ENCODE assay signal across 10 cellular contexts in genomic region chr11:125457814-125458343, GRCh38. TPM values are rescaled to one million over a fixed set of nuclear protein-coding genes. Genes with fewer than 3 reads are reported as not detected.
DNase-seq lines count a peak whose midpoint lies in the region; ATAC-seq and TF ChIP-seq lines count a peak whose summit lies in the region.
"Had no signal": no experiment of that assay in that cellular context is flagged by ENCODE, and none has a peak within 500 bp of the region (broad histone marks: within the 10 kb centered on the region; RNA-seq: fewer than 3 reads in every experiment).

No MANE protein-coding gene starts in this region.

- peak; percentile 20 for DNase-seq in RPMI8226
- peak; percentile 58 for DNase-seq in fibroblast of mammary gland (ENCODE audit: low read depth)
- peak; percentile 61 to 81 for DNase-seq in tibial artery
- no peak for DNase-seq in DMS 273 (lab: John Stamatoyannopoulos, UW; ENCODE audit: unreplicated experiment)
- no peak for DNase-seq in activated naive CD4-positive, alpha-beta T cell treated with anti-CD3 and anti-CD28 coated beads, Interleukin-2, amount 50 U/mL, for 72 hours (ENCODE audit: low spot score in 2 of 2)
- DNase-seq: activated CD4-positive, alpha-beta T cell treated with anti-CD3 and anti-CD28 coated beads for 1 hour had no signal

- no peaks in the 10 kb centered on the region for H3K27me3 ChIP-seq in tibial artery

- peak overlapping the region; percentile 75 for H3K27ac ChIP-seq in mesodermal cell (ENCODE audit: low read depth, low read length, severe bottlenecking)
- peak overlapping the region; percentile 53 to 75 for H3K27ac ChIP-seq in tibial artery

- H3K4me3 ChIP-seq in fibroblast of mammary gland (ENCODE audit: control insufficient read depth, low read depth, low read length): no peak overlapping the region
- no peak overlapping the region for H3K4me3 ChIP-seq in mesodermal cell (ENCODE audit: extremely low read depth, insufficient read depth, low read length, poor library complexity, severe bottlenecking)
- H3K4me3 ChIP-seq in tibial artery: no peak overlapping the region

- no peaks in the 10 kb centered on the region for H3K9me3 ChIP-seq in mesodermal cell (ENCODE audit: control insufficient read depth, low read length)
- H3K9me3 ChIP-seq in tibial artery: no peaks in the 10 kb centered on the region

- H3K9me3 Mint-ChIP-seq in activated naive CD4-positive, alpha-beta T cell treated with anti-CD3 and anti-CD28 coated beads, Interleukin-2, amount 50 U/mL, for 72 hours: no peaks in the 10 kb centered on the region
- H3K9me3 Mint-ChIP-seq: central memory CD8-positive, alpha-beta T cell had no signal

- intact Hi-C loops in tibial artery (cut with DNase I; ENCODE audit: low total_unique reads): no loop called here

- WGBS in mesodermal cell (ENCODE audit: insufficient coverage in 2 of 2), 2 experiments: 50 to 57% methylated on average over 12 of the region's 12 CpGs

- no peak overlapping the region for H3K27ac Mint-ChIP-seq in activated naive CD4-positive, alpha-beta T cell treated with anti-CD3 and anti-CD28 coated beads, Interleukin-2, amount 50 U/mL, for 72 hours

- no peak for ATAC-seq in HG03097 (IDR thresholded peaks at IDR 0.05; ENCODE audit: low FRiP score, unreplicated experiment)
- no peak for ATAC-seq in activated naive CD4-positive, alpha-beta T cell treated with anti-CD3 and anti-CD28 coated beads, Interleukin-2, amount 50 U/mL, for 72 hours
- ATAC-seq in HG03342 (IDR thresholded peaks at IDR 0.05; ENCODE audit: unreplicated experiment): no peak

- peaks cover 5% of the 10 kb centered on the region for H3K36me3 ChIP-seq in mesodermal cell (ENCODE audit: control insufficient read depth, insufficient read depth, low read length)
- H3K36me3 ChIP-seq in tibial artery: peaks cover 0 to 11% (median 0%) of the 10 kb centered on the region in 3 donors

- H3K36me3 Mint-ChIP-seq in activated naive CD4-positive, alpha-beta T cell treated with anti-CD3 and anti-CD28 coated beads, Interleukin-2, amount 50 U/mL, for 72 hours: no peaks in the 10 kb centered on the region

- TF ChIP-seq CTCF in fibroblast of mammary gland (conservative IDR thresholded peaks at IDR 0.05; ENCODE audit: control insufficient read depth, insufficient read depth, low read depth, low read length) (no peak), tibial artery (IDR thresholded peaks at IDR 0.05) (no peak)

- H3K4me1 ChIP-seq in mesodermal cell (ENCODE audit: control insufficient read depth, insufficient read depth, low read length, poor library complexity, severe bottlenecking): peaks cover 12% of the 10 kb centered on the region
- peaks cover 0 to 13% (median 8%) of the 10 kb centered on the region in 4 donors for H3K4me1 ChIP-seq in tibial artery

RNA-seq across cellular contexts. Expression of gene FEZ1, which starts 38.2 kb away (rescaled TPM):
- 85.6 TPM for polyA plus RNA-seq in mesodermal cell (2013, experiment 1 of 2)
- 58.9 TPM for polyA plus RNA-seq in mesodermal cell (2013, experiment 2 of 2)
- total RNA-seq in activated naive CD4-positive, alpha-beta T cell treated with anti-CD3 and anti-CD28 coated beads, Interleukin-2, amount 50 U/mL, for 72 hours: 1 to 10 TPM; 2.8 to 6.8 TPM

Comparison
In these comparisons a context has a peak if more than half of its experiments do, and no peak if none do; other contexts are left out.
1. DNase-seq: peak in RPMI8226 (single experiment), fibroblast of mammary gland (single experiment) and tibial artery (2 of 2); none in DMS 273 (single experiment) and activated naive CD4-positive, alpha-beta T cell treated with anti-CD3 and anti-CD28 coated beads, Interleukin-2, amount 50 U/mL, for 72 hours (0 of 2).